In the genomic region with DNA sequence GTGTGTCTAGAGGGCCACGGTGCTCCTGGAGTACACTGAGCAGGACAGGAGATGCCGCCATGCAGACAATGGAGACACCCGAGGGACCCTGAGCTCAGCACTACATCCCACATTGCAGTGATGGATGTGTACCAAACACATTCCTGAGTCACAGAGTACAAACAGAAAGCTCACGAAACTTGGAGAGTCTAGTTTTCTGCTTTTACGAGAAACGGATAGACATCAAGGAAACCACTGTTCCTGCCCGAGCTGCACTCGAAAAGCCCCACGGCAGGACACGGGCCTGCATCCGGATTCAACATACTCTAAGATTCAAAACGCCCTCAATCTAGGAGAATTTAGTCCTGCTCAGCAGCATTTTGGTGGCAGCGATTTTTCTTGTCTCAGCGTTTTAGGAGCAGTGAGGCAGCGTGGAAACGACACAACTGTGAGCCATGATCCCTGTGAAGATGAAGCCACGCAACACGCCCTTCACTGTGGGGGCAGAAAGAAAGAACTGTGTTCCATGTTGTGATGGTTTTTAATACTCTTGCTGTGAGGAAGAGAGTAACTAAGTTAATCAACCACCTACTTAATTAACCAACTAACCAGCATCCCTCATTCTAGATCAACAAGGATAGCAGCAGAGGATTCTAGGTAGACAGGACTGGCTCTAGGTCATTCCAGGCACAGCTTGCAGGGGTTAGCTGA, we compare ENCODE assay signal across 1 cellular context.
TF ChIP-seq lines count a peak whose summit lies in the region.

No MANE protein-coding gene starts in this region.

TF ChIP-seq in endothelial cell of umbilical vein, 7 proteins besides CTCF, POLR2A, EP300 and RAD21 (continued from another document):
- TF ChIP-seq, protein P1, sequence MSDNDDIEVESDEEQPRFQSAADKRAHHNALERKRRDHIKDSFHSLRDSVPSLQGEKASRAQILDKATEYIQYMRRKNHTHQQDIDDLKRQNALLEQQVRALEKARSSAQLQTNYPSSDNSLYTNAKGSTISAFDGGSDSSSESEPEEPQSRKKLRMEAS (IDR thresholded peaks at IDR 0.05; ENCODE audit: insufficient read depth, insufficient read length), result no peak
- no peak for TF ChIP-seq GATA2 (IDR thresholded peaks at IDR 0.05; ENCODE audit: insufficient read depth, insufficient read length, low read depth, low read length)
- no peak for TF ChIP-seq MYC (IDR thresholded peaks at IDR 0.05; ENCODE audit: low read depth, low read length)
- TF ChIP-seq POLR2AphosphoS5 (IDR thresholded peaks at IDR 0.05; ENCODE audit: insufficient read depth, low read depth, low read length), result no peak
